Comparison of ENCODE assay signal across 11 cellular contexts in the genomic region with DNA sequence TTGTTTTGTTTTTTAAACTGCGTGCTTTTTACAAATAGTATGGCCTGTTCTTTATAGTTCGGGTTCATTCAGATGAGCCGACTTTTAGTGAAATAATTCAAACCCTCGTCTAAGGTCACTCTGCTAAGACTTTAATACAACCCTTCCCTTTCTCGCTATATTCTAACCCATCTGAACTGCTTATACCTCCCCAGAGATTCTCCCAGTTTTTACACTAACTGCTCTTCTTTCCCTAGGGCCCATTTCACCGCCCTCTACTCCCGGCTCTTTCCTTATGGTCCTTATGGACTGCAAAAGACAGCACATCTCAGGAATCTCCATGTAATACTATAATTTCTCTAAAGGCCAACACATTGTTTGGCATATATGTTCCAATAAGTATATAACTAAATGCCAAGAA. TPM values are rescaled to one million over a fixed set of nuclear protein-coding genes. Genes with fewer than 3 reads are reported as not detected.
DNase-seq lines count a peak whose midpoint lies in the region; ATAC-seq and TF ChIP-seq lines count a peak whose summit lies in the region.
"Had no signal": no experiment of that assay in that cellular context is flagged by ENCODE, and none has a peak within 500 bp of the region (broad histone marks: within the 10 kb centered on the region; RNA-seq: fewer than 3 reads in every experiment).

No MANE protein-coding gene starts in this region.

- no peak for ATAC-seq in naive thymus-derived CD8-positive, alpha-beta T cell
- ATAC-seq in GM21515 (IDR thresholded peaks at IDR 0.05; ENCODE audit: unreplicated experiment) = no peak
- no peak for ATAC-seq in GM21576 (IDR thresholded peaks at IDR 0.05; ENCODE audit: unreplicated experiment)
- ATAC-seq in GM21786 (IDR thresholded peaks at IDR 0.05; ENCODE audit: unreplicated experiment) = no peak
- ATAC-seq: body of pancreas had no signal

- H3K4me1 Mint-ChIP-seq in IgD-negative memory B cell = peaks cover 26 to 48% (median 31%) of the 10 kb centered on the region in 3 donors
- peaks cover 16% of the 10 kb centered on the region for H3K4me1 Mint-ChIP-seq in MCF 10A (ENCODE audit: insufficient read depth, unreplicated experiment)
- H3K4me1 Mint-ChIP-seq in naive thymus-derived CD8-positive, alpha-beta T cell = peaks cover 24 to 57% (median 51%) of the 10 kb centered on the region in 4 donors

- no peaks in the 10 kb centered on the region for H3K9me3 Mint-ChIP-seq in IgD-negative memory B cell
- no peaks in the 10 kb centered on the region for H3K9me3 Mint-ChIP-seq in MCF 10A (ENCODE audit: unreplicated experiment)
- H3K9me3 Mint-ChIP-seq in naive thymus-derived CD8-positive, alpha-beta T cell = no peaks in the 10 kb centered on the region

- H3K9ac ChIP-seq in BLaER1 = no peak overlapping the region

- peaks cover 50% of the 10 kb centered on the region for H3K36me3 ChIP-seq in BLaER1

- CTCF ChIA-PET in MCF 10A (lab: Yijun Ruan, JAX) = interaction anchor here (0.6 to 1.6 kb wide), 5 partner anchors 27 to 1595 kb away, joined by 3 to 5 read pairs (median 4); partner anchors contain the start of genes SOCS4 and WDHD1

- no peak for TF ChIP-seq CTCF in MCF 10A (IDR thresholded peaks at IDR 0.05; ENCODE audit: unreplicated experiment)

- H3K4me3 ChIP-seq in BLaER1 = peak overlapping the region; percentile 9; the same call in 1 of the 2 replicates
- H3K4me3 ChIP-seq: body of pancreas had no signal

- no TSS peak for BruUV-seq in MCF 10A (replicated peaks; lab: Mats Ljungman, UMichigan)

- no peaks in the 10 kb centered on the region for H3K27me3 ChIP-seq in BLaER1
- H3K27me3 ChIP-seq: body of pancreas had no signal

- peaks cover 67% of the 10 kb centered on the region for H4K20me1 ChIP-seq in BLaER1

- peaks cover 10% of the 10 kb centered on the region for H3K36me3 Mint-ChIP-seq in IgD-negative memory B cell
- H3K36me3 Mint-ChIP-seq in MCF 10A (ENCODE audit: insufficient read depth, unreplicated experiment) = peaks cover 62% of the 10 kb centered on the region
- peaks cover 0 to 32% (median 3%) of the 10 kb centered on the region in 3 donors for H3K36me3 Mint-ChIP-seq in naive thymus-derived CD8-positive, alpha-beta T cell

- POLR2A ChIA-PET in MCF 10A (lab: Yijun Ruan, JAX) = interaction anchor here (0.9 to 6.7 kb wide), 12 partner anchors 8 to 136 kb away, joined by 3 to 356 read pairs (median 36); partner anchors contain the start of genes LGALS3, SOCS4 and WDHD1
- POLR2A ChIA-PET in naive thymus-derived CD8-positive, alpha-beta T cell (lab: Charles Lee) = interaction anchor here (0.9 to 1.5 kb wide), 2 partner anchors 17 to 26 kb away, joined by 3 to 4 read pairs; partner anchors contain the start of genes SOCS4 and WDHD1

- H3K4me3 Mint-ChIP-seq in IgD-negative memory B cell = peak overlapping the region; percentile 28 to 99 (median 81)
- peak overlapping the region; percentile 83 for H3K4me3 Mint-ChIP-seq in MCF 10A (ENCODE audit: unreplicated experiment)
- peak overlapping the region; percentile 0 to 93 (median 88) for H3K4me3 Mint-ChIP-seq in naive thymus-derived CD8-positive, alpha-beta T cell

- H3K27ac Mint-ChIP-seq in IgD-negative memory B cell = peak overlapping the region in 2 of 3 donors; percentile 83 to 100
- H3K27ac Mint-ChIP-seq in MCF 10A (ENCODE audit: low read depth, unreplicated experiment) = peak overlapping the region; percentile 98
- H3K27ac Mint-ChIP-seq in naive thymus-derived CD8-positive, alpha-beta T cell = peak overlapping the region; percentile 27 to 99 (median 96)

- H3K9me3 ChIP-seq in BLaER1 = no peaks in the 10 kb centered on the region
- H3K9me3 ChIP-seq: body of pancreas had no signal

- H3K27me3 Mint-ChIP-seq in IgD-negative memory B cell (no peaks in the 10 kb centered on the region), MCF 10A (ENCODE audit: insufficient read depth, unreplicated experiment) (no peaks in the 10 kb centered on the region)
- H3K27me3 Mint-ChIP-seq in naive thymus-derived CD8-positive, alpha-beta T cell = no peaks in the 10 kb centered on the region

- intact Hi-C loops in MCF 10A (cut with micrococcal nuclease) = loop anchor here (2.0 kb wide), 1 partner anchor 75 kb away; the partner anchor contains the start of gene LGALS3

- DNase-seq in MCF 10A (ENCODE audit: unreplicated experiment) = no peak
- DNase-seq in naive thymus-derived CD8-positive, alpha-beta T cell = no peak
- DNase-seq in nucleus accumbens (lab: John Stamatoyannopoulos, UW) = no peak
- DNase-seq: body of pancreas, NCI-H2081 treated with DMSO at 0.1 percent for 48 hours, small intestine had no signal

- H3K4me1 ChIP-seq in BLaER1 = peaks cover 23% of the 10 kb centered on the region

- H3K27ac ChIP-seq in BLaER1 = no peak overlapping the region

- peak overlapping the region; percentile 86 for H3K4me2 ChIP-seq in BLaER1

RNA-seq across cellular contexts. Expression of gene MAPK1IP1L, which starts 2.1 kb away (rescaled TPM):
- 119 TPM for polyA plus RNA-seq in IgD-negative memory B cell
- 118 and 123 TPM in 2 replicates for total RNA-seq in MCF 10A (2022)
- 10 to 100 TPM; 73.6 to 75.4 TPM for total RNA-seq in naive thymus-derived CD8-positive, alpha-beta T cell
- 10 to 100 TPM; 59.4 to 75.4 (median 65.7) TPM for polyA plus RNA-seq in naive thymus-derived CD8-positive, alpha-beta T cell

RNA-seq across cellular contexts. Expression of gene SOCS4, which starts 26.5 kb away (rescaled TPM):
- 2.2 TPM for polyA plus RNA-seq in IgD-negative memory B cell
- total RNA-seq in MCF 10A (2022) = 24.6 and 29.6 TPM in 2 replicates
- 10 to 100 TPM; 20.2 to 22.5 TPM for total RNA-seq in naive thymus-derived CD8-positive, alpha-beta T cell
- 1 to 10 TPM; 1.5 to 2.9 (median 1.9) TPM for polyA plus RNA-seq in naive thymus-derived CD8-positive, alpha-beta T cell

RNA-seq across cellular contexts. Expression of gene WDHD1, which starts 26.6 kb away (rescaled TPM):
- 3.9 TPM for polyA plus RNA-seq in IgD-negative memory B cell
- total RNA-seq in MCF 10A (2022) = 5.8 and 6.5 TPM in 2 replicates
- 1 to 10 TPM; 3.9 to 4.9 TPM for total RNA-seq in naive thymus-derived CD8-positive, alpha-beta T cell
- polyA plus RNA-seq in naive thymus-derived CD8-positive, alpha-beta T cell = 1 to 10 TPM; 2.2 to 3.8 (median 2.4) TPM
